In genomic region chr10:102433619-102434046, GRCh38 we compare ENCODE assay signal across 13 cellular contexts. TPM values are rescaled to one million over a fixed set of nuclear protein-coding genes. Genes with fewer than 3 reads are reported as not detected.
DNase-seq lines count a peak whose midpoint lies in the region; ATAC-seq and TF ChIP-seq lines count a peak whose summit lies in the region.
"Had no signal": no experiment of that assay in that cellular context is flagged by ENCODE, and none has a peak within 500 bp of the region (broad histone marks: within the 10 kb centered on the region; RNA-seq: fewer than 3 reads in every experiment).

No MANE protein-coding gene starts in this region.

- no peaks in the 10 kb centered on the region; a peak in 1 of 4 replicates for H3K36me3 ChIP-seq in HCT116 (ENCODE audit: control insufficient read depth in 1 of 2, insufficient read depth in 2 of 2, low read length in 2 of 2)
- H3K36me3 ChIP-seq: upper lobe of right lung had no signal

- POLR2A ChIA-PET in HCT116 (lab: Charles Lee): interaction anchor here (6.6 kb wide), 1 partner anchor 17 kb away, joined by 36 read pairs; the partner anchor contains the start of gene C10orf95
- POLR2A ChIA-PET in activated CD4-positive, alpha-beta memory T cell treated with anti-CD3 and anti-CD28 coated beads for 36 hours (lab: Charles Lee): interaction anchor here (1.9 to 5.1 kb wide), 4 partner anchors 12 to 39 kb away, joined by 9 to 56 read pairs (median 28); partner anchors contain the start of genes C10orf95, FBXL15 and NFKB2

- CTCF ChIA-PET in HCT116 (lab: Charles Lee): interaction anchor here (1.9 to 4.6 kb wide), 2 partner anchors 12 to 202 kb away, joined by 7 to 41 read pairs; partner anchors contain the start of gene FBXL15
- CTCF ChIA-PET in activated CD4-positive, alpha-beta memory T cell treated with anti-CD3 and anti-CD28 coated beads for 36 hours (lab: Charles Lee): interaction anchor here (1.0 to 2.5 kb wide), 6 partner anchors 17 to 203 kb away, joined by 3 to 12 read pairs (median 6); partner anchors contain the start of genes ACTR1A and C10orf95

- peak overlapping the region; percentile 94; the same call in 1 of the 2 replicates for H3K4me2 ChIP-seq in HCT116 (ENCODE audit: low read length)

- H2AFZ ChIP-seq in HCT116 (ENCODE audit: low read depth, low read length, poor library complexity, severe bottlenecking): no peak overlapping the region

- H3K36me3 Mint-ChIP-seq in CD14-positive monocyte (peaks cover 0 to 2% of the 10 kb centered on the region in 2 donors), memory B cell (no peaks in the 10 kb centered on the region)
- peaks cover 10% of the 10 kb centered on the region for H3K36me3 Mint-ChIP-seq in activated CD4-positive, alpha-beta memory T cell treated with anti-CD3 and anti-CD28 coated beads for 36 hours

- no peak overlapping the region for H3K9ac ChIP-seq in HCT116 (ENCODE audit: low read length)

- ATAC-seq in HCT116: no peak
- ATAC-seq in memory B cell (ENCODE audit: low read depth): no peak
- ATAC-seq: upper lobe of right lung had no signal

- RAD21 ChIA-PET in HCT116 (lab: Charles Lee; ENCODE audit: low non-redundant PET in 1 of 2, low total read pairs in 2 of 2, uncharacterized antibody in 2 of 2, unreplicated experiment in 2 of 2): interaction anchor here in 1 of 2 experiments (1.1 kb wide), 1 partner anchor 203 kb away, joined by 3 read pairs; no protein-coding TSS in a partner anchor

- no peaks in the 10 kb centered on the region for H3K9me3 ChIP-seq in HCT116 (ENCODE audit: control insufficient read depth in 1 of 2, insufficient read depth in 1 of 2, low read depth in 1 of 2, low read length in 2 of 2)
- H3K9me3 ChIP-seq: upper lobe of right lung had no signal

- H3K4me1 Mint-ChIP-seq in CD14-positive monocyte: peaks cover 45% of the 10 kb centered on the region
- peaks cover 47% of the 10 kb centered on the region for H3K4me1 Mint-ChIP-seq in activated CD4-positive, alpha-beta memory T cell treated with anti-CD3 and anti-CD28 coated beads for 36 hours (ENCODE audit: low read depth)
- peaks cover 21% of the 10 kb centered on the region for H3K4me1 Mint-ChIP-seq in memory B cell

- H3K4me3 Mint-ChIP-seq in CD14-positive monocyte (peak overlapping the region; percentile 86 to 89), memory B cell (peak overlapping the region; percentile 94)
- peak overlapping the region; percentile 12 for H3K4me3 Mint-ChIP-seq in activated CD4-positive, alpha-beta memory T cell treated with anti-CD3 and anti-CD28 coated beads for 36 hours

- H3K27me3 Mint-ChIP-seq in CD14-positive monocyte (ENCODE audit: low read depth in 3 of 3) (no peaks in the 10 kb centered on the region), memory B cell (peaks cover 1% of the 10 kb centered on the region)
- H3K27me3 Mint-ChIP-seq in activated CD4-positive, alpha-beta memory T cell treated with anti-CD3 and anti-CD28 coated beads for 36 hours: no peaks in the 10 kb centered on the region

- H3K9me3 Mint-ChIP-seq in CD14-positive monocyte: peaks cover 0 to 1% (median 0%) of the 10 kb centered on the region in 7 donors
- H3K9me3 Mint-ChIP-seq in activated CD4-positive, alpha-beta memory T cell treated with anti-CD3 and anti-CD28 coated beads for 36 hours: no peaks in the 10 kb centered on the region
- no peaks in the 10 kb centered on the region for H3K9me3 Mint-ChIP-seq in memory B cell

- no peak for TF ChIP-seq POLR2A in HCT116 (IDR thresholded peaks at IDR 0.05; ENCODE audit: borderline replicate concordance, extremely low read depth, insufficient read depth, insufficient read length)

- no peak overlapping the region for H3K27ac ChIP-seq in HCT116 (ENCODE audit: low read depth, low read length)

- H3K4me1 ChIP-seq in HCT116 (ENCODE audit: control insufficient read depth in 1 of 2, insufficient read depth in 2 of 2, low read length in 2 of 2): peaks cover 0 to 26% of the 10 kb centered on the region in 2 experiments; a peak in 2 of 4 replicates

- TF ChIP-seq RAD21 in HCT116 (IDR thresholded peaks at IDR 0.05; ENCODE audit: low read depth): no peak

- TF ChIP-seq CTCF in CD14-positive monocyte (IDR thresholded peaks at IDR 0.05): no peak
- no peak for TF ChIP-seq CTCF in HCT116 (IDR thresholded peaks at IDR 0.05 in 2 of 3, conservative IDR thresholded peaks at IDR 0.05 in 1 of 3; ENCODE audit: borderline replicate concordance in 1 of 3, insufficient read depth in 1 of 3, low read depth in 2 of 3, low read length in 2 of 3)

- peaks cover 7% of the 10 kb centered on the region; the same call in 1 of the 2 replicates for H3K27me3 ChIP-seq in HCT116 (ENCODE audit: insufficient read depth, low read length)
- H3K27me3 ChIP-seq: upper lobe of right lung had no signal

- no peak for DNase-seq in CD14-positive monocyte (ENCODE audit: low spot score)
- no peak for DNase-seq in HCT116 (ENCODE audit: low read depth, low spot score)
- DNase-seq in activated CD4-positive, alpha-beta memory T cell treated with anti-CD3 and anti-CD28 coated beads for 36 hours: no peak
- no peak for DNase-seq in memory B cell (ENCODE audit: low spot score in 2 of 2)
- no peak for DNase-seq in NCI-H82 (lab: John Stamatoyannopoulos, UW)
- DNase-seq in central memory CD4-positive, alpha-beta T cell: no peak
- DNase-seq in stimulated activated naive CD4-positive, alpha-beta T cell treated with Interleukin-2 at 50 U/mL for 16 hours (lab: John Stamatoyannopoulos, UW): no peak
- DNase-seq in NCI-H2081 (lab: John Stamatoyannopoulos, UW): no peak
- DNase-seq: COR-L47; effector CD8-positive, alpha-beta T cell; retina; upper lobe of right lung had no signal

- no TSS peak for BruUV-seq in HCT116 (replicated peaks; lab: Mats Ljungman, UMichigan)

- H3K27ac Mint-ChIP-seq in CD14-positive monocyte: peak overlapping the region; percentile 89 to 94 (median 92)
- H3K27ac Mint-ChIP-seq in activated CD4-positive, alpha-beta memory T cell treated with anti-CD3 and anti-CD28 coated beads for 36 hours: peak overlapping the region; percentile 88
- H3K27ac Mint-ChIP-seq in memory B cell: peak overlapping the region; percentile 84

- peaks cover 19% of the 10 kb centered on the region for H3K79me2 ChIP-seq in HCT116 (ENCODE audit: insufficient read depth, low read length)

- H3K4me3 ChIP-seq in HCT116 (replicated peaks in 1 of 2; ENCODE audit: low read depth in 1 of 2, low read length in 2 of 2): no peak overlapping the region

- H3K9me2 ChIP-seq in HCT116 (ENCODE audit: insufficient read depth): no peaks in the 10 kb centered on the region

- intact Hi-C loops in CD14-positive monocyte (cut with micrococcal nuclease) (loop anchor here in 1 of 2 donors (2.0 kb wide), 1 partner anchor 39 kb away; the partner anchor contains the start of gene NFKB2), HCT116 (cut with micrococcal nuclease) (no loop called here)
- intact Hi-C loops in activated CD4-positive, alpha-beta memory T cell treated with anti-CD3 and anti-CD28 coated beads for 36 hours (cut with micrococcal nuclease): loop anchor here (5.0 kb wide), 2 partner anchors 214 to 279 kb away; partner anchors contain the start of genes ARL3 and SFXN2

- no peaks in the 10 kb centered on the region for H4K20me1 ChIP-seq in HCT116 (ENCODE audit: insufficient read depth)

TF ChIP-seq in HCT116, 20 proteins besides CTCF, POLR2A, EP300 and RAD21 (continues in another document):
- TF ChIP-seq ZNF274 (IDR thresholded peaks at IDR 0.05; ENCODE audit: low read depth, low read length) (no peak), SP1 (IDR thresholded peaks at IDR 0.05; ENCODE audit: low read depth) (no peak), REST (IDR thresholded peaks at IDR 0.05; ENCODE audit: low read depth) (no peak)

RNA-seq across cellular contexts. Expression of gene CUEDC2, which starts 1.3 kb away (rescaled TPM):
- 10 to 100 TPM; 58.5 to 70.2 TPM for polyA plus RNA-seq in CD14-positive monocyte
- 96.7 TPM for total RNA-seq in HCT116 (2021; ENCODE audit: unreplicated experiment)
- polyA plus RNA-seq in HCT116 (2012): 77.0 and 106 TPM in 2 replicates
- total RNA-seq in activated CD4-positive, alpha-beta memory T cell treated with anti-CD3 and anti-CD28 coated beads for 36 hours: 10 to 100 TPM; 68.6 to 68.9 TPM

RNA-seq across cellular contexts. Expression of gene FBXL15, which starts 13.0 kb away (rescaled TPM):
- 10 to 100 TPM; 25.5 to 36.3 TPM for polyA plus RNA-seq in CD14-positive monocyte
- total RNA-seq in HCT116 (2021; ENCODE audit: unreplicated experiment): 21.1 TPM
- 15.8 and 19.9 TPM in 2 replicates for polyA plus RNA-seq in HCT116 (2012)
- 10 to 100 TPM; 10.8 to 11.4 TPM for total RNA-seq in activated CD4-positive, alpha-beta memory T cell treated with anti-CD3 and anti-CD28 coated beads for 36 hours

RNA-seq across cellular contexts. Expression of gene PSD, which starts 15.0 kb away (rescaled TPM):
- 1 to 10 TPM; 1.1 to 1.5 TPM for polyA plus RNA-seq in CD14-positive monocyte
- total RNA-seq in HCT116 (2021; ENCODE audit: unreplicated experiment): 9.7 TPM
- polyA plus RNA-seq in HCT116 (2012): 8.5 and 8.7 TPM in 2 replicates
- total RNA-seq in activated CD4-positive, alpha-beta memory T cell treated with anti-CD3 and anti-CD28 coated beads for 36 hours: 1 to 10 TPM; 4.2 to 4.4 TPM

RNA-seq across cellular contexts. Expression of gene C10orf95, which starts 17.7 kb away (rescaled TPM):
- polyA plus RNA-seq in CD14-positive monocyte: not detected
- total RNA-seq in HCT116 (2021; ENCODE audit: unreplicated experiment): 2.1 TPM
- polyA plus RNA-seq in HCT116 (2012): 3.8 TPM in 2 replicates
- under 1 TPM; 0.19 to 0.48 TPM for total RNA-seq in activated CD4-positive, alpha-beta memory T cell treated with anti-CD3 and anti-CD28 coated beads for 36 hours
- total RNA-seq: lung microvascular endothelial cell had no signal

RNA-seq across cellular contexts. Expression of gene NFKB2, which starts 38.1 kb away (rescaled TPM):
- 10 to 100 TPM in 1 of 2 donors, 1 to 10 TPM in 1; 6.8 to 15.0 TPM for polyA plus RNA-seq in CD14-positive monocyte
- 115 TPM for total RNA-seq in HCT116 (2021; ENCODE audit: unreplicated experiment)
- 111 and 133 TPM in 2 replicates for polyA plus RNA-seq in HCT116 (2012)
- 100 to 1,000 TPM; 241 to 242 TPM for total RNA-seq in activated CD4-positive, alpha-beta memory T cell treated with anti-CD3 and anti-CD28 coated beads for 36 hours

Comparison
In these comparisons a context has a peak if more than half of its experiments do, and no peak if none do; other contexts are left out.
1. H3K4me3 Mint-ChIP-seq: peak in every context shown above with its lines; median percentile 94 in memory B cell; 88 in CD14-positive monocyte; 12 in activated CD4-positive, alpha-beta memory T cell treated with anti-CD3 and anti-CD28 coated beads for 36 hours.